Comparison of ENCODE assay signal across 8 cellular contexts in genomic region chr11:535519-536454, GRCh38.
DNase-seq lines count a peak whose midpoint lies in the region; TF ChIP-seq lines count a peak whose summit lies in the region.

Gene HRAS, minus strand, starts transcription at chr11:535576.

- H3K27ac Mint-ChIP-seq in nephron progenitor cell = no peak within 1 kb of the TSS
- H3K27ac Mint-ChIP-seq in stimulated activated naive CD8-positive, alpha-beta T cell treated with anti-CD3 and anti-CD28 coated beads, Interleukin-15, Interleukin-2, amounts not matched to agents 100 ng/mL and 50 ng/mL, for 24 hours = peak within 1 kb of the TSS; percentile 93

- H3K4me3 ChIP-seq in DOHH2 (ENCODE audit: low read length) = peak within 1 kb of the TSS; percentile 83
- H3K4me3 ChIP-seq in fibroblast of pulmonary artery (replicated peaks; ENCODE audit: low read depth, low read length) = peak within 1 kb of the TSS; percentile 72

- peak within 1 kb of the TSS; percentile 91 for H3K4me2 ChIP-seq in DOHH2 (ENCODE audit: low read length)

- H3K36me3 Mint-ChIP-seq in nephron progenitor cell (ENCODE audit: low read depth) = no peaks in the 10 kb centered on the region
- peaks cover 8% of the 10 kb centered on the region for H3K36me3 Mint-ChIP-seq in stimulated activated naive CD8-positive, alpha-beta T cell treated with anti-CD3 and anti-CD28 coated beads, Interleukin-15, Interleukin-2, amounts not matched to agents 100 ng/mL and 50 ng/mL, for 24 hours (ENCODE audit: low read depth)

- peaks cover 29% of the 10 kb centered on the region for H3K36me3 ChIP-seq in DOHH2 (ENCODE audit: control insufficient read depth, low read length)

- H3K27me3 Mint-ChIP-seq in nephron progenitor cell (ENCODE audit: low read depth, poor library complexity) = peaks cover 27% of the 10 kb centered on the region
- H3K27me3 Mint-ChIP-seq in stimulated activated naive CD8-positive, alpha-beta T cell treated with anti-CD3 and anti-CD28 coated beads, Interleukin-15, Interleukin-2, amounts not matched to agents 100 ng/mL and 50 ng/mL, for 24 hours = no peaks in the 10 kb centered on the region

- no peaks in the 10 kb centered on the region for H3K9me3 Mint-ChIP-seq in nephron progenitor cell
- H3K9me3 Mint-ChIP-seq in stimulated activated naive CD8-positive, alpha-beta T cell treated with anti-CD3 and anti-CD28 coated beads, Interleukin-15, Interleukin-2, amounts not matched to agents 100 ng/mL and 50 ng/mL, for 24 hours = no peaks in the 10 kb centered on the region

- H3K4me1 ChIP-seq in DOHH2 (ENCODE audit: control insufficient read depth, low read length) = peaks cover 34% of the 10 kb centered on the region

- peak; percentile 79 for TF ChIP-seq POLR2A in Raji (IDR thresholded peaks at IDR 0.05; ENCODE audit: insufficient read depth, low read depth, low read length)

- H3K27ac ChIP-seq in DOHH2 (ENCODE audit: low read depth, low read length) = peak within 1 kb of the TSS; percentile 97

- TF ChIP-seq CTCF in DOHH2 (IDR thresholded peaks at IDR 0.05; ENCODE audit: low read depth, low read length, poor library complexity, severe bottlenecking) = no peak
- no peak for TF ChIP-seq CTCF in fibroblast of pulmonary artery (IDR thresholded peaks at IDR 0.05; ENCODE audit: low read length, missing control alignments)
- no peak for TF ChIP-seq CTCF in nephron progenitor cell (IDR thresholded peaks at IDR 0.05)

- H3K4me1 Mint-ChIP-seq in nephron progenitor cell = peaks cover 22% of the 10 kb centered on the region
- H3K4me1 Mint-ChIP-seq in stimulated activated naive CD8-positive, alpha-beta T cell treated with anti-CD3 and anti-CD28 coated beads, Interleukin-15, Interleukin-2, amounts not matched to agents 100 ng/mL and 50 ng/mL, for 24 hours (ENCODE audit: low read depth) = peaks cover 11% of the 10 kb centered on the region

- no peaks in the 10 kb centered on the region for H3K27me3 ChIP-seq in DOHH2 (ENCODE audit: control insufficient read depth, low read length)

- no peaks in the 10 kb centered on the region for H4K20me1 ChIP-seq in DOHH2 (ENCODE audit: control insufficient read depth, insufficient read depth, low read depth, low read length)

- peaks cover 20% of the 10 kb centered on the region for H3K79me2 ChIP-seq in DOHH2 (ENCODE audit: control insufficient read depth, low read length)

- no peaks in the 10 kb centered on the region for H3K9me2 ChIP-seq in DOHH2 (replicated peaks; ENCODE audit: control insufficient read depth, low read length)

- H3K9me3 ChIP-seq in DOHH2 (ENCODE audit: control insufficient read depth, insufficient read depth, low read length) = no peaks in the 10 kb centered on the region

- peak within 1 kb of the TSS; percentile 91 for H3K4me3 Mint-ChIP-seq in nephron progenitor cell
- peak within 1 kb of the TSS; percentile 92 for H3K4me3 Mint-ChIP-seq in stimulated activated naive CD8-positive, alpha-beta T cell treated with anti-CD3 and anti-CD28 coated beads, Interleukin-15, Interleukin-2, amounts not matched to agents 100 ng/mL and 50 ng/mL, for 24 hours

- peaks cover 10% of the 10 kb centered on the region for H3F3A ChIP-seq in DOHH2 (ENCODE audit: control insufficient read depth, insufficient read depth)

- peak; percentile 60 for DNase-seq in GOT3 (lab: John Stamatoyannopoulos, UW)
- DNase-seq in LoVo (ENCODE audit: low spot score) = peak; percentile 97
- DNase-seq in activated T-helper 9 cell treated with anti-CD3 and anti-CD28 coated beads, Interleukin-2, amount 50 U/mL, for 16 hours (ENCODE audit: low read depth) = peak; percentile 93
- DNase-seq in fibroblast of pulmonary artery (ENCODE audit: low read depth) = peak; percentile 95
- peak; percentile 97 for DNase-seq in nephron progenitor cell

Comparison
In these comparisons a context has a peak if more than half of its experiments do, and no peak if none do; other contexts are left out.
1. Peak in every context shown above with its lines: DNase-seq, H3K4me3 ChIP-seq and H3K27ac ChIP-seq.